In the genomic region with DNA sequence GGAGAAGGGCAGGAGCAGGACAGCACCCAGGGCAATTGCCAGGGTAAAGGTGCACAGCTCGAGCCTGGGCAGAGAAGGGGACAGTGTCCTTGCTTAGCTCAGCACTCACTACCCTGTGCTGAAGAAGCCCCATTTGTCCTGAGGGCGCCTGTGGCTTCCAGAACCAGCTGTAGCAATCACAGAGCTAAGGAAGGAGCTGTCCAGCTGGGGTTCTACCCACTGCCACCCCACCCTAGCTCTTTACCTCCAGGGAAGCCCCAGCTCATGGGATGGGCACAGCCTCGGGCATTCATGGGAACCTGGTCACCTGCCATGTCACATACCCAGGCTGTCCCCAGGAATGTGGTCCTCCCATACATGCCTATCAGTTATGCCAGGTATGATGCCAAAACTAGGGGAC, we compare ENCODE assay signal across 23 cellular contexts. TPM values are rescaled to one million over a fixed set of nuclear protein-coding genes. Genes with fewer than 3 reads are reported as not detected.
"Had no signal": no experiment of that assay in that cellular context is flagged by ENCODE, and none has a peak within 500 bp of the region (broad histone marks: within the 10 kb centered on the region; RNA-seq: fewer than 3 reads in every experiment).

No MANE protein-coding gene starts in this region.

- H3K27ac ChIP-seq: hepatocyte, psoas muscle, right lobe of liver, tibial artery, upper lobe of right lung had no signal

- H3K9me3 ChIP-seq: esophagus squamous epithelium, gastroesophageal sphincter, psoas muscle, right lobe of liver, tibial artery, upper lobe of right lung had no signal

- H3K4me3 Mint-ChIP-seq: natural killer cell treated with Interleukin-12 subunit alpha and Interleukin-12 subunit beta and Interleukin-15 and Interleukin-18, amount 100 ng/mL, for 72 hours; stimulated activated effector memory CD8-positive, alpha-beta T cell treated with anti-CD3 and anti-CD28 coated beads, Interleukin-12 subunit alpha, Interleukin-12 subunit beta, amount 100 ng/mL, for 72 hours had no signal

- H3K27ac Mint-ChIP-seq: stimulated activated effector memory CD8-positive, alpha-beta T cell treated with anti-CD3 and anti-CD28 coated beads, Interleukin-12 subunit alpha, Interleukin-12 subunit beta, amount 100 ng/mL, for 72 hours had no signal

- H3K27me3 Mint-ChIP-seq: natural killer cell treated with Interleukin-12 subunit alpha and Interleukin-12 subunit beta and Interleukin-15 and Interleukin-18, amount 100 ng/mL, for 72 hours had no signal

- H3K4me2 ChIP-seq: hepatocyte had no signal

- H3K36me3 Mint-ChIP-seq: natural killer cell treated with Interleukin-12 subunit alpha and Interleukin-12 subunit beta and Interleukin-15 and Interleukin-18, amount 100 ng/mL, for 72 hours had no signal

- FAIRE-seq: kidney had no signal

- DNase-seq: cortex of kidney; dorsolateral prefrontal cortex; effector CD8-positive, alpha-beta T cell; esophagus squamous epithelium; foreskin fibroblast; glutamatergic neuron; kidney; left cardiac atrium; mesenchymal stem cell; midbrain; retina; right lobe of liver; stimulated activated CD4-positive, alpha-beta T cell treated with anti-CD3 and anti-CD28 coated beads, Interleukin-4, amount 100 ng/mL, for 1 hour; stimulated activated CD8-positive, alpha-beta memory T cell treated with anti-CD3 and anti-CD28 coated beads, Interleukin-4, amount 100 ng/mL, for 48 hours; stimulated activated naive CD8-positive, alpha-beta T cell treated with anti-CD3 and anti-CD28 coated beads, Interleukin-15, Interleukin-2, amounts not matched to agents 100 U/mL and 50 U/mL, for 24 hours; tibial artery; upper lobe of right lung had no signal

- H2AFZ ChIP-seq: hepatocyte had no signal

- ATAC-seq: gastroesophageal sphincter; natural killer cell treated with Interleukin-12 subunit alpha and Interleukin-12 subunit beta and Interleukin-15 and Interleukin-18, amount 100 ng/mL, for 72 hours; psoas muscle; stimulated activated effector memory CD8-positive, alpha-beta T cell treated with anti-CD3 and anti-CD28 coated beads, Interleukin-12 subunit alpha, Interleukin-12 subunit beta, amount 100 ng/mL, for 72 hours; stimulated activated naive CD8-positive, alpha-beta T cell treated with anti-CD3 and anti-CD28 coated beads, Interleukin-15, Interleukin-2, amounts not matched to agents 100 U/mL and 50 U/mL, for 24 hours had no signal

- H3K4me3 ChIP-seq: dorsolateral prefrontal cortex, esophagus squamous epithelium, gastroesophageal sphincter, hepatocyte, lung, psoas muscle, right lobe of liver, tibial artery, upper lobe of right lung had no signal

- H3K27me3 ChIP-seq: dorsolateral prefrontal cortex, esophagus squamous epithelium, gastroesophageal sphincter, hepatocyte, right lobe of liver, tibial artery, upper lobe of right lung had no signal

- H3K9me3 Mint-ChIP-seq: natural killer cell treated with Interleukin-12 subunit alpha and Interleukin-12 subunit beta and Interleukin-15 and Interleukin-18, amount 100 ng/mL, for 72 hours; stimulated activated effector memory CD8-positive, alpha-beta T cell treated with anti-CD3 and anti-CD28 coated beads, Interleukin-12 subunit alpha, Interleukin-12 subunit beta, amount 100 ng/mL, for 72 hours had no signal

RNA-seq across cellular contexts. Expression of gene DHH, which starts 10.2 kb away (rescaled TPM):
- total RNA-seq: hepatocyte had no signal
- polyA plus RNA-seq: hepatocyte had no signal

RNA-seq across cellular contexts. Expression of gene RHEBL1, which starts 35.0 kb away (rescaled TPM):
- polyA plus RNA-seq: hepatocyte had no signal
